In genomic region chr2:173402405-173402974, GRCh38 we compare ENCODE assay signal across 9 cellular contexts. TPM values are rescaled to one million over a fixed set of nuclear protein-coding genes. Genes with fewer than 3 reads are reported as not detected.
A peak's percentile ranks its signal among the peaks of the same experiment; 100 is the strongest.
DNase-seq lines count a peak whose midpoint lies in the region; ATAC-seq and TF ChIP-seq lines count a peak whose summit lies in the region.
"Had no signal": no experiment of that assay in that cellular context is flagged by ENCODE, and none has a peak within 500 bp of the region (broad histone marks: within the 10 kb centered on the region; RNA-seq: fewer than 3 reads in every experiment).

No MANE protein-coding gene starts in this region.

- H3K27ac Mint-ChIP-seq in CD4-positive, CD25-positive, alpha-beta regulatory T cell: peak overlapping the region in 1 of 3 donors; percentile 11
- no peak overlapping the region for H3K27ac Mint-ChIP-seq in activated naive CD8-positive, alpha-beta T cell
- no peak overlapping the region for H3K27ac Mint-ChIP-seq in progenitor cell of endocrine pancreas
- H3K27ac Mint-ChIP-seq: activated naive CD4-positive, alpha-beta T cell treated with anti-CD3 and anti-CD28 coated beads, Interleukin-2, amount 50 U/mL, for 24 hours had no signal

- H3K27me3 Mint-ChIP-seq in CD4-positive, CD25-positive, alpha-beta regulatory T cell: peaks cover 58% of the 10 kb centered on the region
- peaks cover 43% of the 10 kb centered on the region for H3K27me3 Mint-ChIP-seq in activated naive CD8-positive, alpha-beta T cell
- H3K27me3 Mint-ChIP-seq in progenitor cell of endocrine pancreas: peaks cover 72% of the 10 kb centered on the region

- peaks cover 0 to 3% (median 0%) of the 10 kb centered on the region in 7 donors for H3K9me3 Mint-ChIP-seq in CD4-positive, CD25-positive, alpha-beta regulatory T cell
- H3K9me3 Mint-ChIP-seq in activated naive CD8-positive, alpha-beta T cell (ENCODE audit: low read depth): no peaks in the 10 kb centered on the region
- no peaks in the 10 kb centered on the region for H3K9me3 Mint-ChIP-seq in progenitor cell of endocrine pancreas (ENCODE audit: low read depth)
- H3K9me3 Mint-ChIP-seq: activated naive CD4-positive, alpha-beta T cell treated with anti-CD3 and anti-CD28 coated beads, Interleukin-2, amount 50 U/mL, for 24 hours had no signal

- H3K4me1 ChIP-seq in CD4-positive, CD25-positive, alpha-beta regulatory T cell (ENCODE audit: control insufficient read depth, insufficient read depth, low read length, poor library complexity, severe bottlenecking): peaks cover 6% of the 10 kb centered on the region

- DNase-seq in CD4-positive, CD25-positive, alpha-beta regulatory T cell: peak; percentile 52 to 82 (median 64)
- peak; percentile 88 for DNase-seq in NB4 (ENCODE audit: low read depth)
- peak; percentile 74 for DNase-seq in SKM-1 (lab: John Stamatoyannopoulos, UW; ENCODE audit: unreplicated experiment)
- DNase-seq in cardiac septum (ENCODE audit: low spot score): peak; percentile 85
- DNase-seq in progenitor cell of endocrine pancreas (ENCODE audit: low spot score, unreplicated experiment): peak; percentile 78
- peak; percentile 87 for DNase-seq in ureter (ENCODE audit: low spot score)

- H3K9me3 ChIP-seq in CD4-positive, CD25-positive, alpha-beta regulatory T cell (ENCODE audit: control insufficient read depth in 2 of 2, low read length in 2 of 2): no peaks in the 10 kb centered on the region

- intact Hi-C loops in cardiac septum (cut with DNase I): loop anchor here (1.0 to 10.0 kb wide), 3 partner anchors 47 to 632 kb away; no protein-coding TSS in a partner anchor

- no peak overlapping the region for H3K27ac ChIP-seq in CD4-positive, CD25-positive, alpha-beta regulatory T cell (ENCODE audit: insufficient read depth, low read length, poor library complexity, severe bottlenecking)

- H3K4me3 Mint-ChIP-seq in CD4-positive, CD25-positive, alpha-beta regulatory T cell: no peak overlapping the region
- H3K4me3 Mint-ChIP-seq in activated naive CD8-positive, alpha-beta T cell: peak overlapping the region; percentile 12
- no peak overlapping the region for H3K4me3 Mint-ChIP-seq in progenitor cell of endocrine pancreas (ENCODE audit: low read depth)
- H3K4me3 Mint-ChIP-seq: activated naive CD4-positive, alpha-beta T cell treated with anti-CD3 and anti-CD28 coated beads, Interleukin-2, amount 50 U/mL, for 24 hours had no signal

- H3K36me3 ChIP-seq in CD4-positive, CD25-positive, alpha-beta regulatory T cell (ENCODE audit: control insufficient read depth, insufficient read depth, low read length): no peaks in the 10 kb centered on the region

- peaks cover 35% of the 10 kb centered on the region for H3K27me3 ChIP-seq in CD4-positive, CD25-positive, alpha-beta regulatory T cell (ENCODE audit: control insufficient read depth, insufficient read depth, low read length)

- no peak overlapping the region for H3K4me3 ChIP-seq in CD4-positive, CD25-positive, alpha-beta regulatory T cell (ENCODE audit: low read depth, low read length)
- no peak overlapping the region for H3K4me3 ChIP-seq in NB4 (ENCODE audit: low read depth, low read length)

- TF ChIP-seq POLR2A in NB4 (IDR thresholded peaks at IDR 0.05; ENCODE audit: extremely low read depth, insufficient read length): no peak

- ATAC-seq in CD4-positive, CD25-positive, alpha-beta regulatory T cell (ENCODE audit: low read depth in 2 of 2): peak; percentile 79 to 83
- peak; percentile 63 for ATAC-seq in GM21526 (IDR thresholded peaks at IDR 0.05; ENCODE audit: low FRiP score, unreplicated experiment)

- peaks cover 0 to 4% (median under 1%) of the 10 kb centered on the region in 4 donors for H3K4me1 Mint-ChIP-seq in CD4-positive, CD25-positive, alpha-beta regulatory T cell
- H3K4me1 Mint-ChIP-seq in activated naive CD8-positive, alpha-beta T cell (ENCODE audit: low read depth): peaks cover 7% of the 10 kb centered on the region
- peaks cover 9% of the 10 kb centered on the region for H3K4me1 Mint-ChIP-seq in progenitor cell of endocrine pancreas (ENCODE audit: low read depth)

- no peaks in the 10 kb centered on the region for H3K36me3 Mint-ChIP-seq in CD4-positive, CD25-positive, alpha-beta regulatory T cell
- no peaks in the 10 kb centered on the region for H3K36me3 Mint-ChIP-seq in activated naive CD8-positive, alpha-beta T cell
- no peaks in the 10 kb centered on the region for H3K36me3 Mint-ChIP-seq in progenitor cell of endocrine pancreas (ENCODE audit: insufficient read depth)
- H3K36me3 Mint-ChIP-seq: activated naive CD4-positive, alpha-beta T cell treated with anti-CD3 and anti-CD28 coated beads, Interleukin-2, amount 50 U/mL, for 24 hours had no signal

- TF ChIP-seq CTCF in NB4 (IDR thresholded peaks at IDR 0.05; ENCODE audit: low read depth, low read length) (peak; percentile 87), progenitor cell of endocrine pancreas (IDR thresholded peaks at IDR 0.05; ENCODE audit: unreplicated experiment) (peak; percentile 92)

RNA-seq across cellular contexts. Expression of gene CDCA7, which starts 47.8 kb away (rescaled TPM):
- total RNA-seq in CD4-positive, CD25-positive, alpha-beta regulatory T cell: 12.9 TPM
- polyA plus RNA-seq in CD4-positive, CD25-positive, alpha-beta regulatory T cell: 10 to 100 TPM in 2 of 4 donors, 1 to 10 TPM in 2; 7.2 to 20.0 (median 12.1) TPM
- total RNA-seq in cardiac septum (1.00 TPM), progenitor cell of endocrine pancreas (19.3 and 22.3 TPM in 2 replicates), ureter (5.5 TPM)
